25 cellular contexts compared by ENCODE assay signal in the genomic region with DNA sequence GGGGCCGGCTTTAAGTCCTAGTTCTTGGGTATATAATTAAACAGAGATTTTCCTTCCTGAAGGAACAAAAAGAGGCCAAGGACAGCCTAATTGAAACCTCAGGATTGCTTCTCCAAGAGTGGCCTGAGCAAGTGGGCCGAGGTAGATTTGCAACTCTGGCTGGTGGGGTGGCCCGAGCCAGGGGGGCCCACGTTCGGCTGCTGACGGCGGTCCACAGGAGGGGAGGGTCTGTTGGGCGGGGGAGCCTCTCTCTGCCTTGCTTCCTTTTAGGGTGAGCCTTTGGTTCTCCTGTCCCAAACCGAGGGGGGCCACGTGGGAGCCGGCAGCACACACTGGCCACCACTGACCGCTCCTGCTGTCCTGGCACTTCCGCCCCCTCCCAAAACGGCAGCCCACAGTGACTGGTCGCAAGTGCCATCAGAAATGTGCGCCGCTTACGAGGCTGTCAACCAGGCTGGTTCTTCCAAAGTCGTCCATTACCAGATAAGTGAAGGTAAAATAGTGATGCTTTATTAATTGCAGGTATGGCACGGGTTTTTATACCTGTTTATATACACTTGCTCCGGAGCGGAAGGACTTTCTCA.
DNase-seq lines count a peak whose midpoint lies in the region; ATAC-seq and TF ChIP-seq lines count a peak whose summit lies in the region.
"Had no signal": no experiment of that assay in that cellular context is flagged by ENCODE, and none has a peak within 500 bp of the region (broad histone marks: within the 10 kb centered on the region; RNA-seq: fewer than 3 reads in every experiment).

No MANE protein-coding gene starts in this region.

- CTCF ChIA-PET in WTC11 (lab: Charles Lee) (interaction anchor here (1.3 kb wide), 1 partner anchor 307 kb away, joined by 4 read pairs; no protein-coding TSS in a partner anchor), OCI-LY7 (lab: Charles Lee; ENCODE audit: unreplicated experiment) (no interaction called here)

- H3K9me3 ChIP-seq in iPS-18a (ENCODE audit: control insufficient read depth, low read depth, low read length), result no peaks in the 10 kb centered on the region
- no peaks in the 10 kb centered on the region for H3K9me3 ChIP-seq in trophoblast cell (ENCODE audit: insufficient read depth, low read depth, low read length)
- H3K9me3 ChIP-seq in OCI-LY7 (ENCODE audit: low read length), result no peaks in the 10 kb centered on the region
- H3K9me3 ChIP-seq: A549, BE2C had no signal

- H3K4ac ChIP-seq in trophoblast cell (ENCODE audit: low read depth, low read length), result no peak overlapping the region

- peak; percentile 26 for ATAC-seq in GM23338
- ATAC-seq in WTC11, result peak; percentile 5
- ATAC-seq: A549, GM12878, HCT116 had no signal

- H3K27me3 ChIP-seq in GM23338 (ENCODE audit: insufficient read depth) (no peaks in the 10 kb centered on the region; the same call in 1 of the 2 replicates), iPS-18a (ENCODE audit: control insufficient read depth, insufficient read depth, low read length) (no peaks in the 10 kb centered on the region), trophoblast cell (ENCODE audit: insufficient read depth, low read length) (peaks cover 2% of the 10 kb centered on the region)
- H3K27me3 ChIP-seq: BE2C had no signal

- H3K4me1 Mint-ChIP-seq in GM23338 (peaks cover 65% of the 10 kb centered on the region), WTC11 (peaks cover 71% of the 10 kb centered on the region)
- H3K4me1 Mint-ChIP-seq: CD4-positive, alpha-beta memory T cell had no signal

- H2BK120ac ChIP-seq in trophoblast cell (ENCODE audit: insufficient read depth, low read length, poor library complexity), result no peak overlapping the region

- DNase-seq in GM23338 (ENCODE audit: low spot score), result peak; percentile 42
- DNase-seq in WTC11 (ENCODE audit: low spot score), result peak; percentile 36
- no peak for DNase-seq in trophoblast cell
- DNase-seq in OCI-M2 (lab: John Stamatoyannopoulos, UW; ENCODE audit: unreplicated experiment), result no peak
- no peak for DNase-seq in posterior vena cava (ENCODE audit: low spot score)
- no peak for DNase-seq in OCI-LY7 (ENCODE audit: low spot score)
- DNase-seq: BE2C; CD4-positive, alpha-beta memory T cell; DMS 273 treated with DMSO at 0.1 percent for 48 hours; DND-41; MV-4-11; NCI-H1694; NCI-H2081 treated with DMSO at 0.1 percent for 48 hours; NCI-H2171 treated with DMSO at 0.1 percent for 48 hours; NCI-H446; NCI-H526 treated with DMSO at 0.1 percent for 48 hours; PC-9; RPMI8226; SHP77 treated with DMSO at 0.1 percent for 48 hours had no signal

- H4K8ac ChIP-seq in trophoblast cell (ENCODE audit: low read depth, low read length), result no peak overlapping the region

- TF ChIP-seq CTCF in GM23338 (conservative IDR thresholded peaks at IDR 0.05; ENCODE audit: low read depth in 2 of 2) (no peak), WTC11 (IDR thresholded peaks at IDR 0.05) (no peak), OCI-LY7 (conservative IDR thresholded peaks at IDR 0.05; ENCODE audit: low read length) (no peak)

- H3K27me3 Mint-ChIP-seq in GM23338 (ENCODE audit: insufficient read depth, low read depth, poor library complexity) (peaks cover 9% of the 10 kb centered on the region), WTC11 (ENCODE audit: low read depth) (peaks cover 8% of the 10 kb centered on the region; the same call in 1 of the 2 replicates)

- H3K79me2 ChIP-seq in GM23338 (replicated peaks; ENCODE audit: insufficient read depth) (no peaks in the 10 kb centered on the region), trophoblast cell (ENCODE audit: control insufficient read depth, insufficient read depth, low read length, poor library complexity) (no peaks in the 10 kb centered on the region), OCI-LY7 (ENCODE audit: insufficient read depth, low read depth, low read length) (no peaks in the 10 kb centered on the region)

- H3K27ac Mint-ChIP-seq in GM23338 (peak overlapping the region; percentile 91), WTC11 (peak overlapping the region; percentile 88)
- H3K27ac Mint-ChIP-seq: CD4-positive, alpha-beta memory T cell; IgD-negative memory B cell had no signal

- WGBS in trophoblast cell (ENCODE audit: extremely low coverage, insufficient coverage, insufficient read length), result no CpG with 5 or more reads among the region's 22 CpGs

- H3K36me3 ChIP-seq in GM23338 (ENCODE audit: insufficient read depth) (no peaks in the 10 kb centered on the region), iPS-18a (ENCODE audit: control insufficient read depth, low read depth, low read length) (no peaks in the 10 kb centered on the region), trophoblast cell (ENCODE audit: control insufficient read depth in 1 of 2, insufficient read depth in 2 of 2, low read length in 2 of 2) (no peaks in the 10 kb centered on the region), OCI-LY7 (ENCODE audit: insufficient read depth, low read length) (no peaks in the 10 kb centered on the region)
- H3K36me3 ChIP-seq: BE2C had no signal

- H3K36me3 Mint-ChIP-seq in GM23338 (ENCODE audit: low read depth) (peaks cover 16% of the 10 kb centered on the region; the same call in 2 of the 3 replicates), WTC11 (peaks cover 2% of the 10 kb centered on the region; the same call in 1 of the 2 replicates)
- H3K36me3 Mint-ChIP-seq: CD4-positive, alpha-beta memory T cell; IgD-negative memory B cell had no signal

- no peak overlapping the region for H2BK5ac ChIP-seq in trophoblast cell (ENCODE audit: low read depth, low read length, poor library complexity)

- no peak overlapping the region for H3K23ac ChIP-seq in trophoblast cell (ENCODE audit: low read length)

- no peak overlapping the region for H4K91ac ChIP-seq in trophoblast cell (ENCODE audit: low read depth, low read length)

- H2AFZ ChIP-seq in GM23338, result peak overlapping the region; percentile 41; the same call in 1 of the 2 replicates
- no peak overlapping the region for H2AFZ ChIP-seq in trophoblast cell (ENCODE audit: insufficient read depth, low read length, poor library complexity)
- H2AFZ ChIP-seq in OCI-LY7 (ENCODE audit: low read length), result no peak overlapping the region
- H2AFZ ChIP-seq: PC-9 had no signal

- no peaks in the 10 kb centered on the region for H3K9me2 ChIP-seq in GM23338 (ENCODE audit: insufficient read depth)
- no peaks in the 10 kb centered on the region for H3K9me2 ChIP-seq in OCI-LY7 (ENCODE audit: insufficient read depth, low read length)

- H4K20me1 ChIP-seq in GM23338 (replicated peaks; ENCODE audit: insufficient read depth), result no peaks in the 10 kb centered on the region
- no peaks in the 10 kb centered on the region for H4K20me1 ChIP-seq in OCI-LY7 (ENCODE audit: insufficient read depth, low read length)

- H3K9me3 Mint-ChIP-seq in GM23338, result peaks cover 14% of the 10 kb centered on the region; the same call in 2 of the 3 replicates
- no peaks in the 10 kb centered on the region for H3K9me3 Mint-ChIP-seq in WTC11
- H3K9me3 Mint-ChIP-seq: CD4-positive, alpha-beta memory T cell; IgD-negative memory B cell had no signal

- peak overlapping the region; percentile 18 for H3K9ac ChIP-seq in iPS-18a (ENCODE audit: low read length)
- no peak overlapping the region for H3K9ac ChIP-seq in trophoblast cell (ENCODE audit: low read length)

- no TSS peak for BruUV-seq in OCI-LY7 (replicated peaks; lab: Mats Ljungman, UMichigan)

- H3K14ac ChIP-seq in trophoblast cell (ENCODE audit: low read length), result no peak overlapping the region

- POLR2A ChIA-PET in WTC11 (lab: Charles Lee) (no interaction called here), OCI-LY7 (lab: Charles Lee) (interaction anchor here (0.7 kb wide), 2 partner anchors 32 to 282 kb away, joined by 3 to 5 read pairs; no protein-coding TSS in a partner anchor)

- H3K4me3 ChIP-seq in GM23338, result peak overlapping the region; percentile 30
- H3K4me3 ChIP-seq in iPS-18a (ENCODE audit: low read length), result peak overlapping the region; percentile 19
- H3K4me3 ChIP-seq in trophoblast cell (ENCODE audit: low read depth, low read length), result peak overlapping the region; percentile 15
- H3K4me3 ChIP-seq in OCI-LY7 (ENCODE audit: low read depth, low read length, poor library complexity, severe bottlenecking), result no peak overlapping the region
- H3K4me3 ChIP-seq: A549, GM12878, PC-9, SK-N-MC had no signal

- H3K4me2 ChIP-seq in GM23338, result peak overlapping the region; percentile 68
- H3K4me2 ChIP-seq in trophoblast cell (ENCODE audit: low read length), result no peak overlapping the region
- no peak overlapping the region for H3K4me2 ChIP-seq in OCI-LY7 (ENCODE audit: low read length)

- no peaks in the 10 kb centered on the region for H3K79me1 ChIP-seq in trophoblast cell (ENCODE audit: low read length)

- no peak overlapping the region for H2AK5ac ChIP-seq in trophoblast cell (ENCODE audit: low read length)

- H3F3A ChIP-seq in GM23338 (replicated peaks; ENCODE audit: low read depth), result peaks cover 8% of the 10 kb centered on the region

- peak overlapping the region; percentile 52 for H3K4me3 Mint-ChIP-seq in GM23338
- H3K4me3 Mint-ChIP-seq in WTC11, result peak overlapping the region; percentile 63
- H3K4me3 Mint-ChIP-seq: CD4-positive, alpha-beta memory T cell; IgD-negative memory B cell had no signal

- no peak overlapping the region for H2BK12ac ChIP-seq in trophoblast cell (ENCODE audit: low read length)

- peaks cover 62% of the 10 kb centered on the region for H3K4me1 ChIP-seq in GM23338 (ENCODE audit: insufficient read depth)
- peaks cover 55% of the 10 kb centered on the region for H3K4me1 ChIP-seq in iPS-18a (ENCODE audit: control insufficient read depth, low read depth, low read length)
- H3K4me1 ChIP-seq in trophoblast cell (ENCODE audit: control insufficient read depth in 1 of 2, insufficient read depth in 2 of 2, low read length in 2 of 2), result peaks cover 3 to 10% of the 10 kb centered on the region in 2 experiments
- H3K4me1 ChIP-seq in OCI-LY7 (ENCODE audit: insufficient read depth, low read length, poor library complexity, severe bottlenecking), result no peaks in the 10 kb centered on the region

- H3K27ac ChIP-seq in GM23338 (ENCODE audit: low read depth) (peak overlapping the region; percentile 56), iPS-18a (ENCODE audit: low read length) (peak overlapping the region; percentile 17), trophoblast cell (ENCODE audit: low read depth, low read length) (no peak overlapping the region), OCI-LY7 (ENCODE audit: low read depth, low read length, poor library complexity, severe bottlenecking) (no peak overlapping the region)
- H3K27ac ChIP-seq: PC-9, SK-N-MC had no signal

- H4K12ac ChIP-seq in trophoblast cell (ENCODE audit: low read depth, low read length), result no peak overlapping the region

- intact Hi-C loops in posterior vena cava (cut with DNase I), result no loop called here
- intact Hi-C loops in OCI-LY7 (cut with micrococcal nuclease; ENCODE audit: unreplicated experiment), result no loop called here

- no peak overlapping the region for H3K18ac ChIP-seq in trophoblast cell (ENCODE audit: low read length)

TF ChIP-seq in WTC11, 78 proteins besides CTCF, POLR2A, EP300 and RAD21 (continues in another document):
- TF ChIP-seq ZNF423 (CRISPR knock-in tag; IDR thresholded peaks at IDR 0.05) (no peak), HMGA2 (CRISPR knock-in tag; IDR thresholded peaks at IDR 0.05) (no peak), SMAD4 (CRISPR knock-in tag; IDR thresholded peaks at IDR 0.05) (no peak), TEAD4 (CRISPR knock-in tag; IDR thresholded peaks at IDR 0.05) (no peak), TCF7 (CRISPR knock-in tag; IDR thresholded peaks at IDR 0.05; ENCODE audit: low read depth) (no peak), FOXJ3 (CRISPR knock-in tag; IDR thresholded peaks at IDR 0.05; ENCODE audit: borderline replicate concordance) (no peak)

Comparison
In these comparisons a context has a peak if more than half of its experiments do, and no peak if none do; other contexts are left out.
1. DNase-seq: peak in GM23338 (single experiment) and WTC11 (single experiment); none in trophoblast cell (0 of 2), OCI-M2 (single experiment), posterior vena cava (single experiment) and OCI-LY7 (single experiment).
2. H3K27ac ChIP-seq: peak in GM23338 (single experiment) and iPS-18a (single experiment); none in trophoblast cell (single experiment) and OCI-LY7 (single experiment).